Comparison of ENCODE assay signal across 18 cellular contexts in the genomic region with DNA sequence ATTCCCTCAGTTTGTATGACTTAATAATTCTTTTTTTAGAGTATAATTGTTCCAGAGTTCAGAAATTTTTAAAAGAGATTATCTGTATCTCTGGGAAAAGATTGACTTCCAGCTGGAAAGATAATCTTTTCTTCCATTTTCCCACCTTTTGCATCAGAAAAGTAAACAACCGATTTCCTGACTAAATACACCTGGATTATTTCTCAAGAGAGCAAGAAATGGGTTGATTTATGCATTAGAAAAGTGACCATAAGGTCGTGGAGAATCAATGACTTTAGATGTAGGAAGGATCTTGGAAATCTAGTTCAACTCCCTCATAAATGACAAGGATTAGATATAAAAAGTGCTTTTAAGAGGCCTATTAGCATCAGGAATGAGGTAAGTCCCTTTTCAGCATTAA.
"Had no signal": no experiment of that assay in that cellular context is flagged by ENCODE, and none has a peak within 500 bp of the region (broad histone marks: within the 10 kb centered on the region; RNA-seq: fewer than 3 reads in every experiment).

No MANE protein-coding gene starts in this region.

- ATAC-seq: activated CD4-positive, CD25-positive, alpha-beta regulatory T cell treated with anti-CD3 and anti-CD28 coated beads, Interleukin-2, amount 50 U/mL, for 24 hours; activated CD8-positive, alpha-beta memory T cell treated with anti-CD3 and anti-CD28 coated beads, Interleukin-2, amount 10 ng/mL, durations not matched to agents 7 days and 5 days; activated naive CD4-positive, alpha-beta T cell treated with anti-CD3 and anti-CD28 coated beads, Interleukin-2, amount 50 U/mL, for 72 hours; natural killer cell had no signal

- H3K4me1 ChIP-seq: colonic mucosa had no signal

- H3K4me3 ChIP-seq: colonic mucosa, lung, tibial nerve had no signal

- H3K27ac Mint-ChIP-seq: activated CD8-positive, alpha-beta memory T cell treated with anti-CD3 and anti-CD28 coated beads, Interleukin-2, amount 10 ng/mL, durations not matched to agents 7 days and 5 days; activated naive CD4-positive, alpha-beta T cell treated with anti-CD3 and anti-CD28 coated beads, Interleukin-2, amount 50 U/mL, for 72 hours; natural killer cell had no signal

- H3K27ac ChIP-seq: colonic mucosa, tibial nerve had no signal

- H3K36me3 ChIP-seq: colonic mucosa, tibial nerve had no signal

- H3K36me3 Mint-ChIP-seq: natural killer cell had no signal

- H3K9me3 ChIP-seq: colonic mucosa, tibial nerve had no signal

- DNase-seq: activated CD4-positive, alpha-beta T cell treated with anti-CD3 and anti-CD28 coated beads, Interleukin-2, amount 50 U/mL, for 48 hours; activated CD8-positive, alpha-beta memory T cell treated with anti-CD3 and anti-CD28 coated beads, Interleukin-2, amount 10 ng/mL, durations not matched to agents 7 days and 5 days; amygdala; colonic mucosa; erythroblast; foreskin melanocyte; natural killer cell; retina; stimulated activated CD4-positive, alpha-beta T cell treated with anti-CD3 and anti-CD28 coated beads, Interleukin-12 subunit alpha, Interleukin-12 subunit beta, amount 100 ng/mL, for 4 hours; stimulated activated CD4-positive, alpha-beta T cell treated with anti-CD3 and anti-CD28 coated beads, Interleukin-1b, Interleukin-23, amount 100 ng/mL, for 48 hours; stimulated activated naive CD4-positive, alpha-beta T cell treated with Interleukin-2 at 50 U/mL for 16 hours; T-helper 1 cell; T1000 had no signal

- H3K9me3 Mint-ChIP-seq: natural killer cell had no signal

- H3K4me3 Mint-ChIP-seq: activated CD8-positive, alpha-beta memory T cell treated with anti-CD3 and anti-CD28 coated beads, Interleukin-2, amount 10 ng/mL, durations not matched to agents 7 days and 5 days; central memory CD8-positive, alpha-beta T cell; natural killer cell had no signal

- H3K27me3 Mint-ChIP-seq: activated CD8-positive, alpha-beta memory T cell treated with anti-CD3 and anti-CD28 coated beads, Interleukin-2, amount 10 ng/mL, durations not matched to agents 7 days and 5 days; central memory CD8-positive, alpha-beta T cell had no signal

- H3K27me3 ChIP-seq: colonic mucosa, tibial nerve had no signal
